Comparison of ENCODE assay signal across 9 cellular contexts in the genomic region with DNA sequence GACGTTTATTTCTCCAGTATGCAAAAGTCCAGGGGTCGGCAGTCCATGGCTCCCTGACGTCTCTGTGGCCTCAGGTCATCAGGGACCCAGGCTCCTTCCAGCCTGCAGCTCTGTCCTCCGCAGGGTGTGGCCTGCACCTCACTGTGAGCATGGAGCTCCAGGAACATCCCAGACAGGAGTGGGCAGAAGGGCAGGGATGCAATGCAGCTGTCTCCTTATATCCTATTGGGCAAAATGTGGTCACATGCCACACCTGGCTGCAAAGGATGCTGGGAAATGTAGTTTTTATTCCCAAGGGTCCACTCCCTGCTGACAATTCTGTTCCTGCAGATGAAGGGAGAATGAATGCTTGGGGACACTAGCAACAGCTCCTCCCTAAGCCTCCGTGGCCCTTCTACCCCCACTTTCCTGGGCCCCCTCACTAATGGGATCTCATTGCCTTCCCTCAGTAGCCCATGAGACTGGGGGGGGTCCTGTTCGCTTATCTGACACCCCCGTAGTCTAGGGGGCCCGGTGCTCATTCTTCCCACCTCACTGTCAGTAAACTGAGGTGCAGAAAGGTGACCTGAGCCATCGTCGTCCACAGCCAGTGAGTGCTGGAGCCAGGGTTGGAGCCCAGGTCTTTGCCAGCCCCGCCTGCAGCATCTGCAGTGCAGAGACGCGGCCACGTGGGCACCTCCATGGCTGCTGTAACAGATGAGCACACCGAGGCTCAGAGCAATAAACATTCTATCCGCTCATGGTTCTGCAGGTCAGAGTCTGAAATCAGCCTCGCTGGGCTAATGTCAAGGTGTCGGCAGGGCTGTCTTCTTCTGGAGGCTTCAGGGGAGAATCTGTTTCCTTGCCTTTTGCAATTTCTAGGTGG. TPM values are rescaled to one million over a fixed set of nuclear protein-coding genes. Genes with fewer than 3 reads are reported as not detected.
DNase-seq lines count a peak whose midpoint lies in the region; ATAC-seq and TF ChIP-seq lines count a peak whose summit lies in the region.
"Had no signal": no experiment of that assay in that cellular context is flagged by ENCODE, and none has a peak within 500 bp of the region (broad histone marks: within the 10 kb centered on the region; RNA-seq: fewer than 3 reads in every experiment).

No MANE protein-coding gene starts in this region.

- intact Hi-C loops in sciatic nerve (cut with DNase I) = loop anchor here (10.0 kb wide), 1 partner anchor 169 kb away; a partner anchor contains a TSS

- H3K4me1 ChIP-seq in suprapubic skin = peaks cover 13% of the 10 kb centered on the region

- no peak for TF ChIP-seq EP300 in suprapubic skin (IDR thresholded peaks at IDR 0.05)

- H3K9me3 ChIP-seq in suprapubic skin = no peaks in the 10 kb centered on the region

- no peak overlapping the region for H3K27ac ChIP-seq in suprapubic skin

- DNase-seq in AG20443 (ENCODE audit: low spot score) (peak; percentile 59), GM19238 (ENCODE audit: insufficient read length, low spot score) (peak; percentile 31), NCI-H526 (lab: John Stamatoyannopoulos, UW) (peak; percentile 71 to 90), choroid plexus epithelial cell (ENCODE audit: low read depth) (peak; percentile 67), sciatic nerve (ENCODE audit: low spot score) (peak; percentile 57), suprapubic skin (ENCODE audit: low spot score in 2 of 2) (no peak)
- DNase-seq in stimulated activated CD4-positive, alpha-beta T cell treated with anti-CD3 and anti-CD28 coated beads, Interleukin-2, amount 100 ng/mL, for 24 hours = no peak

- ATAC-seq in sciatic nerve = peak; percentile 38
- ATAC-seq in GM21515 (IDR thresholded peaks at IDR 0.05; ENCODE audit: unreplicated experiment) = no peak
- ATAC-seq: naive thymus-derived CD4-positive, alpha-beta T cell had no signal

- 70% methylated on average over 18 of the region's 18 CpGs for WGBS in suprapubic skin

- no peak for TF ChIP-seq CTCF in choroid plexus epithelial cell (conservative IDR thresholded peaks at IDR 0.05; ENCODE audit: low read depth, low read length)
- no peak for TF ChIP-seq CTCF in suprapubic skin (IDR thresholded peaks at IDR 0.05)

- no peaks in the 10 kb centered on the region for H3K36me3 ChIP-seq in suprapubic skin

- H3K27me3 ChIP-seq in suprapubic skin = no peaks in the 10 kb centered on the region

- H3K4me3 ChIP-seq in choroid plexus epithelial cell (ENCODE audit: low read depth, low read length) (no peak overlapping the region), suprapubic skin (no peak overlapping the region)

- TF ChIP-seq POLR2A in suprapubic skin (IDR thresholded peaks at IDR 0.05) = no peak

RNA-seq across cellular contexts. Expression of a gene that starts 5.9 kb away (rescaled TPM):
- total RNA-seq in sciatic nerve (20.6 TPM), suprapubic skin (10 to 100 TPM; 18.2 to 32.4 (median 25.3) TPM)

RNA-seq across cellular contexts. Expression of a gene that starts 30.6 kb away (rescaled TPM):
- total RNA-seq in sciatic nerve (14.8 TPM), suprapubic skin (10 to 100 TPM; 17.5 to 26.6 (median 23.9) TPM)

Comparison
In these comparisons a context has a peak if more than half of its experiments do, and no peak if none do; other contexts are left out.
1. DNase-seq: peak in AG20443 (single experiment), GM19238 (single experiment), NCI-H526 (2 of 2), choroid plexus epithelial cell (single experiment) and sciatic nerve (single experiment); none in stimulated activated CD4-positive, alpha-beta T cell treated with anti-CD3 and anti-CD28 coated beads, Interleukin-2, amount 100 ng/mL, for 24 hours (0 of 2) and suprapubic skin (0 of 2).